ENCODE assay signal across 20 cellular contexts in the genomic region with DNA sequence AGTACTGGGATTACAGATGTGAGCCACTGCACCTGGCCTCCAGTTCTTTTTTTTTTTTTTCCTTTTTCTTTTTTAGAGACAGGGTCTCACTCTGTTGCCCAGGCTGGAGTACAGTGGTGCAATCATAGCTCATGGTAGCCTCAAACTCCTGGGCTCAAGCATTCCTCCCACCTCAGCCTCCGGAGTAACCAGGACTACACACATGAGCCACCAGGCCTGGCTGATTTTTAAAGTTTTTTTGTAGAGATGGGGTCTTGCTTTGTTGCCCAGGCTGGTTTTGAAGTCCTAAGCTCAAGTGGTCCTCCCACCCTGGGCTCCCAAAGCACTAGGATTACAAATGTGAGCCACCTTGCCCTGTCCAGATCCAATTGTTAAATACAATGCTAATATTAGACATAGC. TPM values are rescaled to one million over a fixed set of nuclear protein-coding genes. Genes with fewer than 3 reads are reported as not detected.
DNase-seq lines count a peak whose midpoint lies in the region; ATAC-seq and TF ChIP-seq lines count a peak whose summit lies in the region.
"Had no signal": no experiment of that assay in that cellular context is flagged by ENCODE, and none has a peak within 500 bp of the region (broad histone marks: within the 10 kb centered on the region; RNA-seq: fewer than 3 reads in every experiment).

No MANE protein-coding gene starts in this region.

- intact Hi-C loops in CD4-positive, alpha-beta memory T cell (cut with micrococcal nuclease) = loop anchor here (2.0 kb wide), 1 partner anchor 14 kb away; no protein-coding TSS in a partner anchor
- intact Hi-C loops in HCT116 (cut with micrococcal nuclease) = no loop called here
- intact Hi-C loops in activated B cell treated with CpG ODN at 0.5 μM for 24 hours (cut with micrococcal nuclease) = loop anchor here (2.0 kb wide), 1 partner anchor 14 kb away; a partner anchor contains a TSS
- intact Hi-C loops in mammary epithelial cell (cut with micrococcal nuclease) = no loop called here

- H3K4me1 ChIP-seq in CD4-positive, alpha-beta memory T cell (ENCODE audit: insufficient read depth, low read length) = peaks cover 32% of the 10 kb centered on the region
- H3K4me1 ChIP-seq in HCT116 (ENCODE audit: control insufficient read depth in 1 of 2, insufficient read depth in 2 of 2, low read length in 2 of 2) (peaks cover 0 to 32% of the 10 kb centered on the region in 2 experiments; a peak in 3 of 4 replicates), mammary epithelial cell (ENCODE audit: insufficient read depth, low read length) (no peaks in the 10 kb centered on the region)

- no peak for TF ChIP-seq POLR2A in HCT116 (IDR thresholded peaks at IDR 0.05; ENCODE audit: borderline replicate concordance, extremely low read depth, insufficient read depth, insufficient read length)

- H3K4me1 Mint-ChIP-seq in CD4-positive, alpha-beta memory T cell = peaks cover 18 to 47% (median 30%) of the 10 kb centered on the region in 4 donors
- H3K4me1 Mint-ChIP-seq in activated B cell treated with CpG ODN at 0.5 μM for 24 hours = peaks cover 52% of the 10 kb centered on the region
- peaks cover 34 to 35% of the 10 kb centered on the region in 2 donors for H3K4me1 Mint-ChIP-seq in natural killer cell treated with Interleukin-12 subunit alpha and Interleukin-12 subunit beta and Interleukin-15 and Interleukin-18, amount 100 ng/mL, for 72 hours (ENCODE audit: low read depth in 2 of 2)

- H3K36me3 Mint-ChIP-seq in CD4-positive, alpha-beta memory T cell = peaks cover 9 to 42% of the 10 kb centered on the region in 2 donors
- peaks cover 37% of the 10 kb centered on the region for H3K36me3 Mint-ChIP-seq in activated B cell treated with CpG ODN at 0.5 μM for 24 hours (ENCODE audit: low read depth)
- peaks cover 4% of the 10 kb centered on the region for H3K36me3 Mint-ChIP-seq in natural killer cell treated with Interleukin-12 subunit alpha and Interleukin-12 subunit beta and Interleukin-15 and Interleukin-18, amount 100 ng/mL, for 72 hours

- BruUV-seq in HCT116 (replicated peaks; lab: Mats Ljungman, UMichigan) = no TSS peak
- no TSS peak for BruUV-seq in mammary epithelial cell (replicated peaks; lab: Mats Ljungman, UMichigan)

- ATAC-seq in HCT116 (no peak), activated B cell treated with CpG ODN at 0.5 μM for 24 hours (ENCODE audit: low read depth) (no peak)
- no peak for ATAC-seq in natural killer cell treated with Interleukin-12 subunit alpha and Interleukin-12 subunit beta and Interleukin-15 and Interleukin-18, amount 100 ng/mL, for 72 hours
- ATAC-seq: activated naive CD4-positive, alpha-beta T cell treated with anti-CD3 and anti-CD28 coated beads, Interleukin-2, amount 50 U/mL, for 72 hours; sciatic nerve had no signal

- H3K27ac Mint-ChIP-seq in CD4-positive, alpha-beta memory T cell = peak overlapping the region in 5 of 7 donors; percentile 17 to 93 (median 74)
- H3K27ac Mint-ChIP-seq in activated B cell treated with CpG ODN at 0.5 μM for 24 hours = peak overlapping the region; percentile 83
- H3K27ac Mint-ChIP-seq in natural killer cell treated with Interleukin-12 subunit alpha and Interleukin-12 subunit beta and Interleukin-15 and Interleukin-18, amount 100 ng/mL, for 72 hours = peak overlapping the region; percentile 83 to 87

- TF ChIP-seq CTCF in HCT116 (IDR thresholded peaks at IDR 0.05 in 2 of 3, conservative IDR thresholded peaks at IDR 0.05 in 1 of 3; ENCODE audit: borderline replicate concordance in 1 of 3, insufficient read depth in 1 of 3, low read depth in 2 of 3, low read length in 2 of 3) (no peak), activated B cell treated with CpG ODN at 0.5 μM for 24 hours (IDR thresholded peaks at IDR 0.05) (no peak), mammary epithelial cell (conservative IDR thresholded peaks at IDR 0.05 in 1 of 2, IDR thresholded peaks at IDR 0.05 in 1 of 2; ENCODE audit: extremely low read depth in 1 of 2, insufficient read depth in 1 of 2, low read depth in 1 of 2, low read length in 2 of 2) (no peak)

- H3K27me3 Mint-ChIP-seq in CD4-positive, alpha-beta memory T cell = no peaks in the 10 kb centered on the region
- H3K27me3 Mint-ChIP-seq in activated B cell treated with CpG ODN at 0.5 μM for 24 hours = no peaks in the 10 kb centered on the region
- H3K27me3 Mint-ChIP-seq in natural killer cell treated with Interleukin-12 subunit alpha and Interleukin-12 subunit beta and Interleukin-15 and Interleukin-18, amount 100 ng/mL, for 72 hours = no peaks in the 10 kb centered on the region

- H3K79me2 ChIP-seq in HCT116 (ENCODE audit: insufficient read depth, low read length) (peaks cover 19% of the 10 kb centered on the region), mammary epithelial cell (ENCODE audit: insufficient read depth, low read length) (peaks cover 44% of the 10 kb centered on the region)

- no peak for DNase-seq in CD4-positive, alpha-beta memory T cell
- DNase-seq in HCT116 (ENCODE audit: low read depth, low spot score) = no peak
- no peak for DNase-seq in activated B cell treated with CpG ODN at 0.5 μM for 24 hours
- no peak for DNase-seq in natural killer cell treated with Interleukin-12 subunit alpha and Interleukin-12 subunit beta and Interleukin-15 and Interleukin-18, amount 100 ng/mL, for 72 hours (ENCODE audit: low spot score)
- no peak for DNase-seq in mammary epithelial cell
- DNase-seq in stimulated activated CD4-positive, alpha-beta T cell treated with anti-CD3 and anti-CD28 coated beads, Interleukin-1b, Interleukin-23, amount 100 ng/mL, for 48 hours = no peak
- DNase-seq in activated CD4-positive, alpha-beta T cell treated with anti-CD3 and anti-CD28 coated beads, Interleukin-2, amount 50 U/mL, for 1 hour = no peak
- DNase-seq: activated CD4-positive, alpha-beta T cell treated with anti-CD3 and anti-CD28 coated beads for 48 hours; GDM1; glutamatergic neuron; MM.1S; NCI-H345; stimulated activated naive CD4-positive, alpha-beta T cell had no signal

- no peaks in the 10 kb centered on the region for H3K9me2 ChIP-seq in HCT116 (ENCODE audit: insufficient read depth)

- H3K4me2 ChIP-seq in HCT116 (ENCODE audit: low read length) = peak overlapping the region; percentile 57
- H3K4me2 ChIP-seq in mammary epithelial cell (ENCODE audit: insufficient read depth, low read depth, low read length) = no peak overlapping the region

- no peaks in the 10 kb centered on the region for H3K27me3 ChIP-seq in CD4-positive, alpha-beta memory T cell (ENCODE audit: insufficient read depth, low read length)
- no peaks in the 10 kb centered on the region for H3K27me3 ChIP-seq in HCT116 (ENCODE audit: insufficient read depth, low read length)
- no peaks in the 10 kb centered on the region for H3K27me3 ChIP-seq in mammary epithelial cell (ENCODE audit: insufficient read depth, low read length)
- H3K27me3 ChIP-seq: tibial nerve had no signal

- TF ChIP-seq RAD21 in HCT116 (IDR thresholded peaks at IDR 0.05; ENCODE audit: low read depth) = no peak

- H3K9me3 ChIP-seq in CD4-positive, alpha-beta memory T cell (ENCODE audit: control insufficient read depth in 1 of 2, low read length in 2 of 2) = no peaks in the 10 kb centered on the region
- H3K9me3 ChIP-seq in HCT116 (ENCODE audit: control insufficient read depth in 1 of 2, insufficient read depth in 1 of 2, low read depth in 1 of 2, low read length in 2 of 2) (no peaks in the 10 kb centered on the region), mammary epithelial cell (replicated peaks; ENCODE audit: insufficient read depth, low read length) (no peaks in the 10 kb centered on the region)
- H3K9me3 ChIP-seq: mucosa of descending colon, tibial nerve had no signal

- H2AFZ ChIP-seq in HCT116 (ENCODE audit: low read depth, low read length, poor library complexity, severe bottlenecking) (no peak overlapping the region), mammary epithelial cell (ENCODE audit: low read depth, low read length) (no peak overlapping the region)

- dilution Hi-C loops in mammary epithelial cell (cut with HindIII; ENCODE audit: low sequenced_read_pairs) = no loop called here

- H3K9ac ChIP-seq in HCT116 (ENCODE audit: low read length) (no peak overlapping the region), mammary epithelial cell (ENCODE audit: insufficient read depth, low read length) (no peak overlapping the region)

- CTCF ChIA-PET in CD4-positive, alpha-beta memory T cell (lab: Charles Lee; ENCODE audit: partially characterized antibody) = interaction anchor here (0.7 to 2.7 kb wide), 4 partner anchors 13 to 90 kb away, joined by 3 to 11 read pairs (median 4); no protein-coding TSS in a partner anchor
- CTCF ChIA-PET in HCT116 (lab: Charles Lee) (interaction anchor here (0.7 kb wide), 2 partner anchors 12 to 22 kb away, joined by 3 to 5 read pairs; no protein-coding TSS in a partner anchor), activated B cell treated with CpG ODN at 0.5 μM for 24 hours (lab: Charles Lee) (interaction anchor here (3.9 kb wide), 1 partner anchor 45 kb away, joined by 22 read pairs; no protein-coding TSS in a partner anchor), mammary epithelial cell (lab: Charles Lee; ENCODE audit: low non-redundant PET) (no interaction called here)

- H3K4me3 Mint-ChIP-seq in CD4-positive, alpha-beta memory T cell = peak overlapping the region in 1 of 8 donors; percentile 17
- no peak overlapping the region for H3K4me3 Mint-ChIP-seq in activated B cell treated with CpG ODN at 0.5 μM for 24 hours
- no peak overlapping the region for H3K4me3 Mint-ChIP-seq in natural killer cell treated with Interleukin-12 subunit alpha and Interleukin-12 subunit beta and Interleukin-15 and Interleukin-18, amount 100 ng/mL, for 72 hours

- H3K36me3 ChIP-seq in CD4-positive, alpha-beta memory T cell (ENCODE audit: insufficient read depth, low read length) = peaks cover 28% of the 10 kb centered on the region
- H3K36me3 ChIP-seq in HCT116 (ENCODE audit: control insufficient read depth in 1 of 2, insufficient read depth in 2 of 2, low read length in 2 of 2) (peaks cover 5 to 16% of the 10 kb centered on the region in 2 experiments; a peak in 1 of 4 replicates), mammary epithelial cell (ENCODE audit: insufficient read depth, low read length) (peaks cover 9% of the 10 kb centered on the region)

- in situ Hi-C loops in mammary epithelial cell (cut with MboI; ENCODE audit: low sequenced_read_pairs in 2 of 2) = no loop called here

- H3K27ac ChIP-seq in CD4-positive, alpha-beta memory T cell (ENCODE audit: low read depth, low read length) = no peak overlapping the region
- H3K27ac ChIP-seq in HCT116 (ENCODE audit: low read depth, low read length) (peak overlapping the region; percentile 28; the same call in 1 of the 2 replicates), mammary epithelial cell (ENCODE audit: insufficient read depth, low read depth, low read length) (no peak overlapping the region)

- H4K20me1 ChIP-seq in HCT116 (ENCODE audit: insufficient read depth) (no peaks in the 10 kb centered on the region), mammary epithelial cell (ENCODE audit: insufficient read depth, low read length) (no peaks in the 10 kb centered on the region)

- 85% methylated on average over 1 of the region's 1 CpG for WGBS in mammary epithelial cell (ENCODE audit: low coverage, missing lambda C conversion rate)

- no peaks in the 10 kb centered on the region for H3K9me3 Mint-ChIP-seq in CD4-positive, alpha-beta memory T cell
- H3K9me3 Mint-ChIP-seq in activated B cell treated with CpG ODN at 0.5 μM for 24 hours = no peaks in the 10 kb centered on the region
- no peaks in the 10 kb centered on the region for H3K9me3 Mint-ChIP-seq in natural killer cell treated with Interleukin-12 subunit alpha and Interleukin-12 subunit beta and Interleukin-15 and Interleukin-18, amount 100 ng/mL, for 72 hours
- H3K9me3 Mint-ChIP-seq: activated naive CD4-positive, alpha-beta T cell treated with anti-CD3 and anti-CD28 coated beads, Interleukin-2, amount 50 U/mL, for 72 hours had no signal

- H3K4me3 ChIP-seq in CD4-positive, alpha-beta memory T cell (ENCODE audit: low read length in 2 of 2) = no peak overlapping the region
- H3K4me3 ChIP-seq in HCT116 (replicated peaks in 1 of 2; ENCODE audit: low read depth in 1 of 2, low read length in 2 of 2) (no peak overlapping the region), mammary epithelial cell (replicated peaks in 1 of 3; ENCODE audit: insufficient read depth in 1 of 3, low read depth in 2 of 3, low read length in 3 of 3) (no peak overlapping the region)
- H3K4me3 ChIP-seq: mucosa of descending colon, tibial nerve had no signal

- RAD21 ChIA-PET in HCT116 (lab: Charles Lee; ENCODE audit: low non-redundant PET in 1 of 2, low total read pairs in 2 of 2, uncharacterized antibody in 2 of 2, unreplicated experiment in 2 of 2) = interaction anchor here in 1 of 2 experiments (0.7 kb wide), 1 partner anchor 94 kb away, joined by 3 read pairs; no protein-coding TSS in a partner anchor

- POLR2A ChIA-PET in CD4-positive, alpha-beta memory T cell (lab: Charles Lee; ENCODE audit: partially characterized antibody) = interaction anchor here (0.6 to 3.6 kb wide), 5 partner anchors 9 to 13 kb away, joined by 3 to 20 read pairs (median 3); no protein-coding TSS in a partner anchor
- POLR2A ChIA-PET in HCT116 (lab: Charles Lee) (interaction anchor here (0.7 to 1.1 kb wide), 2 partner anchors 9 to 13 kb away, joined by 3 read pairs; no protein-coding TSS in a partner anchor), activated B cell treated with CpG ODN at 0.5 μM for 24 hours (lab: Charles Lee) (interaction anchor here (0.6 to 4.9 kb wide), 3 partner anchors 11 to 39 kb away, joined by 3 to 42 read pairs (median 35); a partner anchor contains a TSS)

RNA-seq across cellular contexts. Expression of a gene that starts 13.6 kb away (rescaled TPM):
- 10 to 100 TPM; 84.9 to 88.3 TPM for total RNA-seq in CD4-positive, alpha-beta memory T cell
- polyA plus RNA-seq in CD4-positive, alpha-beta memory T cell = 10 to 100 TPM; 33.6 to 38.5 TPM
- 48.4 TPM for total RNA-seq in HCT116 (2021; ENCODE audit: unreplicated experiment)
- 39.5 and 45.9 TPM in 2 replicates for polyA plus RNA-seq in HCT116 (2012)
- 43.6 and 52.1 TPM in 2 replicates for total RNA-seq in activated B cell treated with CpG ODN at 0.5 μM for 24 hours
- total RNA-seq in natural killer cell treated with Interleukin-12 subunit alpha and Interleukin-12 subunit beta and Interleukin-15 and Interleukin-18, amount 100 ng/mL, for 72 hours = 10 to 100 TPM; 39.1 to 74.7 TPM
- total RNA-seq in mammary epithelial cell = 10 to 100 TPM; 20.0 to 26.3 TPM
- 17.8 TPM for polyA plus RNA-seq in mammary epithelial cell
- polyA minus RNA-seq in mammary epithelial cell = 22.1 TPM

RNA-seq across cellular contexts. Expression of a gene that starts 16.6 kb away (rescaled TPM):
- 100 to 1,000 TPM; 132 to 138 TPM for total RNA-seq in CD4-positive, alpha-beta memory T cell
- 100 to 1,000 TPM; 152 to 179 TPM for polyA plus RNA-seq in CD4-positive, alpha-beta memory T cell
- total RNA-seq in HCT116 (2021; ENCODE audit: unreplicated experiment) = 55.8 TPM
- polyA plus RNA-seq in HCT116 (2012) = 58.1 and 68.0 TPM in 2 replicates
- 112 and 129 TPM in 2 replicates for total RNA-seq in activated B cell treated with CpG ODN at 0.5 μM for 24 hours
- total RNA-seq in natural killer cell treated with Interleukin-12 subunit alpha and Interleukin-12 subunit beta and Interleukin-15 and Interleukin-18, amount 100 ng/mL, for 72 hours = 100 to 1,000 TPM; 109 to 111 TPM
- total RNA-seq in mammary epithelial cell = 10 to 100 TPM; 36.5 to 52.6 TPM
- 70.6 TPM for polyA plus RNA-seq in mammary epithelial cell
- 325 TPM for polyA minus RNA-seq in mammary epithelial cell

RNA-seq across cellular contexts. Expression of a gene that starts 30.1 kb away (rescaled TPM):
- not detected for total RNA-seq in CD4-positive, alpha-beta memory T cell
- polyA plus RNA-seq in CD4-positive, alpha-beta memory T cell = not detected
- total RNA-seq in HCT116 (2021; ENCODE audit: unreplicated experiment) (not detected), activated B cell treated with CpG ODN at 0.5 μM for 24 hours (0.20 and 0.22 TPM in 2 replicates), mammary epithelial cell (not detected)
- not detected in 2 replicates for polyA plus RNA-seq in HCT116 (2012)
- total RNA-seq in natural killer cell treated with Interleukin-12 subunit alpha and Interleukin-12 subunit beta and Interleukin-15 and Interleukin-18, amount 100 ng/mL, for 72 hours = 1 to 10 TPM in 1 of 2 donors, under 1 TPM in 1; 0.43 to 1.7 TPM
- polyA plus RNA-seq in mammary epithelial cell = not detected
- not detected for polyA minus RNA-seq in mammary epithelial cell
- total RNA-seq: fibroblast of lung, left lobe of liver, omental fat pad, sciatic nerve, tibial nerve had no signal
- polyA plus RNA-seq: fibroblast of lung had no signal

RNA-seq across cellular contexts. Expression of a gene that starts 33.3 kb away (rescaled TPM):
- total RNA-seq in CD4-positive, alpha-beta memory T cell = 10 to 100 TPM; 70.4 to 73.1 TPM
- polyA plus RNA-seq in CD4-positive, alpha-beta memory T cell = 10 to 100 TPM; 63.0 to 66.2 TPM
- total RNA-seq in HCT116 (2021; ENCODE audit: unreplicated experiment) (49.7 TPM), activated B cell treated with CpG ODN at 0.5 μM for 24 hours (33.1 and 40.2 TPM in 2 replicates), mammary epithelial cell (10 to 100 TPM; 32.1 to 32.7 TPM)
- 80.3 and 100 TPM in 2 replicates for polyA plus RNA-seq in HCT116 (2012)
- 10 to 100 TPM; 43.6 to 46.8 TPM for total RNA-seq in natural killer cell treated with Interleukin-12 subunit alpha and Interleukin-12 subunit beta and Interleukin-15 and Interleukin-18, amount 100 ng/mL, for 72 hours
- 87.6 TPM for polyA plus RNA-seq in mammary epithelial cell
- 68.4 TPM for polyA minus RNA-seq in mammary epithelial cell

RNA-seq across cellular contexts. Expression of a gene that starts 43.9 kb away (rescaled TPM):
- total RNA-seq in CD4-positive, alpha-beta memory T cell = under 1 TPM; 0.23 to 0.39 TPM
- not detected for polyA plus RNA-seq in CD4-positive, alpha-beta memory T cell
- 0.17 TPM for total RNA-seq in HCT116 (2021; ENCODE audit: unreplicated experiment)
- 0.01 and 0.06 TPM in 2 replicates for polyA plus RNA-seq in HCT116 (2012)
- 1.0 and 2.2 TPM in 2 replicates for total RNA-seq in activated B cell treated with CpG ODN at 0.5 μM for 24 hours
- 1 to 10 TPM; 3.4 to 4.9 TPM for total RNA-seq in natural killer cell treated with Interleukin-12 subunit alpha and Interleukin-12 subunit beta and Interleukin-15 and Interleukin-18, amount 100 ng/mL, for 72 hours
- under 1 TPM in 1 of 2 donors, not detected in 1; 0.14 TPM for total RNA-seq in mammary epithelial cell
- polyA plus RNA-seq in mammary epithelial cell = not detected
- polyA minus RNA-seq in mammary epithelial cell = not detected
- total RNA-seq: fibroblast of lung, left lobe of liver, omental fat pad, sciatic nerve had no signal
- polyA plus RNA-seq: fibroblast of lung had no signal

Comparison
In these comparisons a context has a peak if more than half of its experiments do, and no peak if none do; other contexts are left out.
1. intact Hi-C loops: an anchor here in CD4-positive, alpha-beta memory T cell (2.0 kb wide) and activated B cell treated with CpG ODN at 0.5 μM for 24 hours (2.0 kb wide); none called in HCT116 and mammary epithelial cell.